In genomic region chr2:21451418-21451817, GRCh38 we compare ENCODE assay signal across 28 cellular contexts.
"Had no signal": no experiment of that assay in that cellular context is flagged by ENCODE, and none has a peak within 500 bp of the region (broad histone marks: within the 10 kb centered on the region; RNA-seq: fewer than 3 reads in every experiment).

No MANE protein-coding gene starts in this region.

- H3K27ac ChIP-seq: adrenal gland, ascending aorta, brain microvascular endothelial cell, dorsolateral prefrontal cortex, heart left ventricle, lower lobe of right lung, right lobe of liver, transverse colon, uterus, WERI-Rb-1 had no signal

- ATAC-seq: activated T-helper 17 cell treated with anti-CD3 and anti-CD28 coated beads, Interleukin-2, amount 50 U/mL, for 72 hours; effector memory CD8-positive, alpha-beta T cell; heart left ventricle; left lobe of liver; lower lobe of right lung; right lobe of liver; stimulated activated naive B cell treated with anti-CD40 and anti-IgM and Interleukin-4, amounts not matched to agents 10 μg/mL and 1 μg/mL and 100 μg/mL, for 72 hours had no signal

- H3K9me3 Mint-ChIP-seq: neural crest cell had no signal

- H3K27me3 Mint-ChIP-seq: activated T-cell treated with anti-CD3 and anti-CD28 coated beads, Interleukin-2, amount 50 U/mL, for 24 hours; activated T-helper 17 cell treated with anti-CD3 and anti-CD28 coated beads, Interleukin-2, amount 50 U/mL, for 72 hours; effector memory CD8-positive, alpha-beta T cell; naive B cell; stimulated activated naive B cell treated with anti-CD40 and anti-IgM and Interleukin-4, amounts not matched to agents 10 μg/mL and 1 μg/mL and 100 μg/mL, for 72 hours had no signal

- H3K4me1 ChIP-seq: ascending aorta, lower lobe of right lung, right lobe of liver, uterus had no signal

- H3K27me3 ChIP-seq: adrenal gland, ascending aorta, brain microvascular endothelial cell, dorsolateral prefrontal cortex, heart left ventricle, right lobe of liver, transverse colon, uterus had no signal

- H3K36me3 Mint-ChIP-seq: activated naive CD8-positive, alpha-beta T cell; naive B cell; stimulated activated naive B cell treated with anti-CD40 and anti-IgM and Interleukin-4, amounts not matched to agents 10 μg/mL and 1 μg/mL and 100 μg/mL, for 72 hours had no signal

- H3K36me3 ChIP-seq: adrenal gland, ascending aorta, brain microvascular endothelial cell, heart left ventricle, lower lobe of right lung, right lobe of liver, transverse colon, uterus, WERI-Rb-1 had no signal

- H3K27ac Mint-ChIP-seq: activated naive CD8-positive, alpha-beta T cell; activated T-cell treated with anti-CD3 and anti-CD28 coated beads, Interleukin-2, amount 50 U/mL, for 24 hours; activated T-helper 17 cell treated with anti-CD3 and anti-CD28 coated beads, Interleukin-2, amount 50 U/mL, for 72 hours; effector memory CD8-positive, alpha-beta T cell; naive B cell; stimulated activated naive B cell treated with anti-CD40 and anti-IgM and Interleukin-4, amounts not matched to agents 10 μg/mL and 1 μg/mL and 100 μg/mL, for 72 hours had no signal

- H3K4me3 Mint-ChIP-seq: activated naive CD8-positive, alpha-beta T cell; activated T-cell treated with anti-CD3 and anti-CD28 coated beads, Interleukin-2, amount 50 U/mL, for 24 hours; activated T-helper 17 cell treated with anti-CD3 and anti-CD28 coated beads, Interleukin-2, amount 50 U/mL, for 72 hours; effector memory CD8-positive, alpha-beta T cell; naive B cell; neural crest cell; stimulated activated naive B cell treated with anti-CD40 and anti-IgM and Interleukin-4, amounts not matched to agents 10 μg/mL and 1 μg/mL and 100 μg/mL, for 72 hours had no signal

- DNase-seq: activated CD4-positive, CD25-positive, alpha-beta regulatory T cell treated with anti-CD3 and anti-CD28 coated beads, Interleukin-2, amount 50 U/mL, for 72 hours; activated CD8-positive, alpha-beta memory T cell treated with anti-CD3 and anti-CD28 coated beads for 24 hours; activated CD8-positive, alpha-beta memory T cell treated with anti-CD3 and anti-CD28 coated beads, Interleukin-2, amount 50 U/mL, for 4 hours; activated naive CD4-positive, alpha-beta T cell; activated T-cell treated with anti-CD3 and anti-CD28 coated beads, Interleukin-2, amount 50 U/mL, for 24 hours; adrenal gland; brain microvascular endothelial cell; central memory CD4-positive, alpha-beta T cell; dorsolateral prefrontal cortex; effector memory CD8-positive, alpha-beta T cell; heart left ventricle; kidney; lower lobe of right lung; naive B cell; occipital lobe; right lobe of liver; small intestine; stimulated activated CD4-positive, alpha-beta T cell treated with anti-CD3 and anti-CD28 coated beads, Interleukin-15, amount 100 ng/mL, for 24 hours; stimulated activated CD8-positive, alpha-beta memory T cell treated with anti-CD3 and anti-CD28 coated beads, Interleukin-4, amount 100 ng/mL, for 48 hours; stimulated activated naive B cell treated with anti-CD40 and anti-IgM and Interleukin-4, amounts not matched to agents 10 μg/mL and 1 μg/mL and 100 μg/mL, for 72 hours; transverse colon; uterus; WERI-Rb-1 had no signal

- H3K4me1 Mint-ChIP-seq: activated T-helper 17 cell treated with anti-CD3 and anti-CD28 coated beads, Interleukin-2, amount 50 U/mL, for 72 hours; naive B cell; stimulated activated naive B cell treated with anti-CD40 and anti-IgM and Interleukin-4, amounts not matched to agents 10 μg/mL and 1 μg/mL and 100 μg/mL, for 72 hours had no signal

- H3K4me3 ChIP-seq: adrenal gland, ascending aorta, dorsolateral prefrontal cortex, heart left ventricle, lower lobe of right lung, right lobe of liver, transverse colon, uterus had no signal
